In genomic region chr19:51514866-51515481, GRCh38 we compare ENCODE assay signal across 8 cellular contexts. TPM values are rescaled to one million over a fixed set of nuclear protein-coding genes. Genes with fewer than 3 reads are reported as not detected.
A peak's percentile ranks its signal among the peaks of the same experiment; 100 is the strongest.
DNase-seq lines count a peak whose midpoint lies in the region; ATAC-seq and TF ChIP-seq lines count a peak whose summit lies in the region.

No MANE protein-coding gene starts in this region.

- intact Hi-C loops in heart right ventricle (cut with DNase I) (loop anchor here in 2 of 10 donors (5.0 to 10.0 kb wide), 2 partner anchors 178 to 180 kb away; no protein-coding TSS in a partner anchor), Right ventricle myocardium superior (cut with DNase I) (no loop called here)

- no peak overlapping the region for H3K27ac ChIP-seq in heart right ventricle

- ATAC-seq in heart right ventricle (peak in 2 of 8 donors; percentile 54 to 58), Right ventricle myocardium superior (ENCODE audit: poor library complexity) (no peak), GM18519 (IDR thresholded peaks at IDR 0.05; ENCODE audit: low FRiP score, unreplicated experiment) (no peak), HG03432 (IDR thresholded peaks at IDR 0.05; ENCODE audit: unreplicated experiment) (no peak)

- peaks cover 0 to 46% (median 34%) of the 10 kb centered on the region in 7 donors for H3K27me3 ChIP-seq in heart right ventricle

- no peak overlapping the region for H3K4me3 Mint-ChIP-seq in neural crest cell

- WGBS in heart right ventricle, 2 donors, result 14 to 16% methylated on average over 3 of the region's 3 CpGs

- H3K4me1 Mint-ChIP-seq in neural crest cell, result no peaks in the 10 kb centered on the region

- H3K27me3 Mint-ChIP-seq in neural crest cell (ENCODE audit: low read depth), result peaks cover 65% of the 10 kb centered on the region

- H3K36me3 ChIP-seq in heart right ventricle, result no peaks in the 10 kb centered on the region

- peaks cover 0 to 2% (median 0%) of the 10 kb centered on the region in 9 donors for H3K4me1 ChIP-seq in heart right ventricle

- H3K4me3 ChIP-seq in heart right ventricle, result no peak overlapping the region
- no peak overlapping the region for H3K4me3 ChIP-seq in LNCaP clone FGC (ENCODE audit: low read depth, low read length)
- no peak overlapping the region for H3K4me3 ChIP-seq in epithelial cell of proximal tubule (ENCODE audit: low read depth, low read length)

- H3K27ac Mint-ChIP-seq in neural crest cell (ENCODE audit: unreplicated experiment), result no peak overlapping the region

- peak; percentile 49 to 81 (median 74) for TF ChIP-seq CTCF in heart right ventricle (IDR thresholded peaks at IDR 0.05)
- TF ChIP-seq CTCF in LNCaP clone FGC (IDR thresholded peaks at IDR 0.05; ENCODE audit: control insufficient read depth, extremely low read depth, insufficient read depth), result peak; percentile 68
- TF ChIP-seq CTCF in epithelial cell of proximal tubule (conservative IDR thresholded peaks at IDR 0.05; ENCODE audit: low read depth, low read length), result peak; percentile 79
- TF ChIP-seq CTCF in neural crest cell (conservative IDR thresholded peaks at IDR 0.05), result peak; percentile 80

- H3K36me3 Mint-ChIP-seq in neural crest cell (ENCODE audit: low read depth), result no peaks in the 10 kb centered on the region

- peaks cover 0 to 5% (median 0%) of the 10 kb centered on the region in 11 donors for H3K9me3 ChIP-seq in heart right ventricle

- DNase-seq in heart right ventricle (no peak), Right ventricle myocardium superior (no peak), LNCaP clone FGC (ENCODE audit: low read depth) (peak; percentile 3), SKM-1 treated with dmso at 0.1 percent for 144 hours (lab: John Stamatoyannopoulos, UW; ENCODE audit: unreplicated experiment) (peak; percentile 49), epithelial cell of proximal tubule (ENCODE audit: low read depth) (peak; percentile 13), neural crest cell (ENCODE audit: low read depth, low spot score) (peak; percentile 6)

- H3K9me3 Mint-ChIP-seq in neural crest cell, result peaks cover 3% of the 10 kb centered on the region

RNA-seq across cellular contexts. Expression of gene SIGLEC12, which starts 13.4 kb away (rescaled TPM):
- total RNA-seq in heart right ventricle (under 1 TPM in 1 of 10 donors, not detected in 9; 0.70 TPM), Right ventricle myocardium superior (not detected), epithelial cell of proximal tubule (not detected in 2 replicates), neural crest cell (not detected in 2 replicates)
- polyA plus RNA-seq in heart right ventricle, result under 1 TPM in 1 of 2 donors, not detected in 1; 0.10 TPM

RNA-seq across cellular contexts. Expression of gene SIGLEC6, which starts 16.5 kb away (rescaled TPM):
- total RNA-seq in heart right ventricle (under 1 TPM in 7 of 10 donors, not detected in 3; 0.15 to 0.42 (median 0.21) TPM), Right ventricle myocardium superior (0.16 TPM), epithelial cell of proximal tubule (not detected in 2 replicates), neural crest cell (not detected in 2 replicates)
- polyA plus RNA-seq in heart right ventricle, result not detected

RNA-seq across cellular contexts. Expression of gene CEACAM18, which starts 36.6 kb away (rescaled TPM):
- total RNA-seq in heart right ventricle (not detected), Right ventricle myocardium superior (not detected), epithelial cell of proximal tubule (not detected in 2 replicates), neural crest cell (not detected in 2 replicates)
- not detected for polyA plus RNA-seq in heart right ventricle

RNA-seq across cellular contexts. Expression of gene ZNF175, which starts 56.1 kb away (rescaled TPM):
- total RNA-seq in heart right ventricle (1 to 10 TPM; 4.5 to 9.6 (median 8.3) TPM), Right ventricle myocardium superior (6.5 TPM), epithelial cell of proximal tubule (1.7 and 4.2 TPM in 2 replicates), neural crest cell (12.9 and 15.8 TPM in 2 replicates)
- polyA plus RNA-seq in heart right ventricle, result 1 to 10 TPM; 1.6 to 3.4 TPM

RNA-seq across cellular contexts. Expression of gene SIGLEC8, which starts 56.7 kb away (rescaled TPM):
- total RNA-seq in heart right ventricle, result under 1 TPM in 4 of 10 donors, not detected in 6; 0.13 to 0.95 (median 0.19) TPM
- not detected for polyA plus RNA-seq in heart right ventricle
- 0.13 TPM for total RNA-seq in Right ventricle myocardium superior
- total RNA-seq in epithelial cell of proximal tubule, result not detected in 2 replicates
- total RNA-seq in neural crest cell, result not detected in 2 replicates

Comparison
In these comparisons a context has a peak if more than half of its experiments do, and no peak if none do; other contexts are left out.
1. DNase-seq: peak in LNCaP clone FGC (single experiment), SKM-1 treated with dmso at 0.1 percent for 144 hours (single experiment), epithelial cell of proximal tubule (single experiment) and neural crest cell (single experiment); none in heart right ventricle (0 of 2) and Right ventricle myocardium superior (single experiment).
2. Peak in every context shown above with its lines, with median percentiles within 50 percentile points of each other: CTCF ChIP-seq.